ENCODE assay signal across 13 cellular contexts in genomic region chr2:120395686-120396518, GRCh38. TPM values are rescaled to one million over a fixed set of nuclear protein-coding genes. Genes with fewer than 3 reads are reported as not detected.
A peak's percentile ranks its signal among the peaks of the same experiment; 100 is the strongest.
DNase-seq lines count a peak whose midpoint lies in the region; ATAC-seq and TF ChIP-seq lines count a peak whose summit lies in the region.
"Had no signal": no experiment of that assay in that cellular context is flagged by ENCODE, and none has a peak within 500 bp of the region (broad histone marks: within the 10 kb centered on the region; RNA-seq: fewer than 3 reads in every experiment).

No MANE protein-coding gene starts in this region.

- no peak overlapping the region for H3K4me3 ChIP-seq in Caco-2 (ENCODE audit: low read depth, low read length)
- H3K4me3 ChIP-seq in NT2/D1 (ENCODE audit: insufficient read length, low read depth): no peak overlapping the region
- H3K4me3 ChIP-seq in lower lobe of right lung: no peak overlapping the region
- H3K4me3 ChIP-seq: skin epidermis had no signal

- no peaks in the 10 kb centered on the region; the same call in 1 of the 2 replicates for H3K9me3 ChIP-seq in Caco-2
- no peaks in the 10 kb centered on the region for H3K9me3 ChIP-seq in NT2/D1 (ENCODE audit: insufficient read depth, low read length)
- no peaks in the 10 kb centered on the region for H3K9me3 ChIP-seq in lower lobe of right lung

- H3K27ac Mint-ChIP-seq in Caco-2 (ENCODE audit: unreplicated experiment): peak overlapping the region; percentile 96
- H3K27ac Mint-ChIP-seq in activated naive CD4-positive, alpha-beta T cell treated with anti-CD3 and anti-CD28 coated beads for 36 hours: no peak overlapping the region
- H3K27ac Mint-ChIP-seq: dendritic cell treated with granulocyte-macrophage colony-stimulating factor and Interleukin-4, amounts not matched to agents 40 ng/mL and 50 ng/mL, for 4 days; T-helper 1 cell treated with Interleukin-12 subunit alpha and Interleukin-12 subunit beta and Interleukin-4 antibody, amounts not matched to agents 30 μg/mL and 1 μg/mL, for 36 hours had no signal

- intact Hi-C loops in Caco-2 (cut with micrococcal nuclease; ENCODE audit: unreplicated experiment): no loop called here
- intact Hi-C loops in lower lobe of right lung (cut with DNase I): no loop called here
- intact Hi-C loops in activated naive CD4-positive, alpha-beta T cell treated with anti-CD3 and anti-CD28 coated beads for 36 hours (cut with micrococcal nuclease): no loop called here

- TF ChIP-seq CTCF in Caco-2 (IDR thresholded peaks at IDR 0.05; ENCODE audit: insufficient read depth in 1 of 2, low read depth in 1 of 2, low read length in 1 of 2, severe bottlenecking in 1 of 2, unreplicated experiment in 1 of 2) (no peak), lower lobe of right lung (IDR thresholded peaks at IDR 0.05) (no peak)

- no peaks in the 10 kb centered on the region for H3K27me3 Mint-ChIP-seq in Caco-2 (ENCODE audit: insufficient read depth, unreplicated experiment)
- peaks cover 8% of the 10 kb centered on the region for H3K27me3 Mint-ChIP-seq in activated naive CD4-positive, alpha-beta T cell treated with anti-CD3 and anti-CD28 coated beads for 36 hours (ENCODE audit: low read depth)

- POLR2A ChIA-PET in Caco-2 (lab: Charles Lee): no interaction called here

- ATAC-seq in lower lobe of right lung (peak; percentile 22 to 23), HG03108 (IDR thresholded peaks at IDR 0.05; ENCODE audit: unreplicated experiment) (no peak), GM21367 (IDR thresholded peaks at IDR 0.05; ENCODE audit: unreplicated experiment) (no peak)

- CTCF ChIA-PET in Caco-2 (lab: Charles Lee): interaction anchor here (1.6 kb wide), 1 partner anchor 8 kb away, joined by 4 read pairs; no protein-coding TSS in a partner anchor
- CTCF ChIA-PET in activated naive CD4-positive, alpha-beta T cell treated with anti-CD3 and anti-CD28 coated beads for 36 hours (lab: Charles Lee): no interaction called here

- DNase-seq in Caco-2: no peak
- peak; percentile 89 for DNase-seq in NCI-H1105 treated with DMSO at 0.1 percent for 48 hours (lab: John Stamatoyannopoulos, UW)
- no peak for DNase-seq in NT2/D1 (ENCODE audit: low read depth, low spot score)
- no peak for DNase-seq in lower lobe of right lung
- DNase-seq in activated naive CD4-positive, alpha-beta T cell treated with anti-CD3 and anti-CD28 coated beads for 36 hours: no peak
- DNase-seq in RPMI8226: no peak
- DNase-seq: activated effector memory CD4-positive, alpha-beta T cell treated with Interleukin-2 at 50 U/mL for 16 hours; midbrain had no signal

- H3K9me3 Mint-ChIP-seq in Caco-2 (ENCODE audit: unreplicated experiment): no peaks in the 10 kb centered on the region
- H3K9me3 Mint-ChIP-seq in activated naive CD4-positive, alpha-beta T cell treated with anti-CD3 and anti-CD28 coated beads for 36 hours: no peaks in the 10 kb centered on the region
- H3K9me3 Mint-ChIP-seq: dendritic cell treated with granulocyte-macrophage colony-stimulating factor and Interleukin-4, amounts not matched to agents 40 ng/mL and 50 ng/mL, for 4 days; T-helper 1 cell treated with Interleukin-12 subunit alpha and Interleukin-12 subunit beta and Interleukin-4 antibody, amounts not matched to agents 30 μg/mL and 1 μg/mL, for 36 hours had no signal

- peaks cover 57% of the 10 kb centered on the region for H3K4me1 ChIP-seq in Caco-2
- H3K4me1 ChIP-seq in NT2/D1 (ENCODE audit: insufficient read depth, insufficient read length): peaks cover 34% of the 10 kb centered on the region
- no peaks in the 10 kb centered on the region for H3K4me1 ChIP-seq in lower lobe of right lung

- peaks cover 9% of the 10 kb centered on the region for H3K36me3 Mint-ChIP-seq in Caco-2 (ENCODE audit: insufficient read depth, unreplicated experiment)
- H3K36me3 Mint-ChIP-seq in activated naive CD4-positive, alpha-beta T cell treated with anti-CD3 and anti-CD28 coated beads for 36 hours (ENCODE audit: low read depth): no peaks in the 10 kb centered on the region

- BruUV-seq in Caco-2 (replicated peaks; lab: Mats Ljungman, UMichigan): no TSS peak

- peak overlapping the region; percentile 45 for H3K9ac ChIP-seq in NT2/D1 (ENCODE audit: insufficient read length, low read depth)

- H3K36me3 ChIP-seq in Caco-2 (ENCODE audit: control insufficient read depth, insufficient read depth, low read length) (no peaks in the 10 kb centered on the region), NT2/D1 (ENCODE audit: insufficient read depth, insufficient read length, low read length) (no peaks in the 10 kb centered on the region), lower lobe of right lung (no peaks in the 10 kb centered on the region)

- H3K27me3 ChIP-seq in Caco-2 (replicated peaks; ENCODE audit: control insufficient read depth, insufficient read depth, low read length): no peaks in the 10 kb centered on the region
- H3K27me3 ChIP-seq in NT2/D1 (ENCODE audit: insufficient read depth, insufficient read length): peaks cover 12% of the 10 kb centered on the region
- H3K27me3 ChIP-seq in lower lobe of right lung (ENCODE audit: low read depth): peaks cover 13% of the 10 kb centered on the region

- H3K4me1 Mint-ChIP-seq in Caco-2 (ENCODE audit: low read depth, unreplicated experiment): peaks cover 33% of the 10 kb centered on the region
- no peaks in the 10 kb centered on the region for H3K4me1 Mint-ChIP-seq in activated naive CD4-positive, alpha-beta T cell treated with anti-CD3 and anti-CD28 coated beads for 36 hours (ENCODE audit: low read depth)

- H3K4me3 Mint-ChIP-seq in Caco-2 (ENCODE audit: unreplicated experiment): no peak overlapping the region
- no peak overlapping the region for H3K4me3 Mint-ChIP-seq in activated naive CD4-positive, alpha-beta T cell treated with anti-CD3 and anti-CD28 coated beads for 36 hours
- H3K4me3 Mint-ChIP-seq: dendritic cell treated with granulocyte-macrophage colony-stimulating factor and Interleukin-4, amounts not matched to agents 40 ng/mL and 50 ng/mL, for 4 days; T-helper 1 cell treated with Interleukin-12 subunit alpha and Interleukin-12 subunit beta and Interleukin-4 antibody, amounts not matched to agents 30 μg/mL and 1 μg/mL, for 36 hours had no signal

- H3K27ac ChIP-seq in lower lobe of right lung: no peak overlapping the region
- H3K27ac ChIP-seq: skin epidermis had no signal

RNA-seq across cellular contexts. Expression of gene INHBB, which starts 50.0 kb away (rescaled TPM):
- total RNA-seq in Caco-2 (2022) (28.6 and 28.9 TPM in 2 replicates), lower lobe of right lung (5.2 TPM)
- not detected for total RNA-seq in activated naive CD4-positive, alpha-beta T cell treated with anti-CD3 and anti-CD28 coated beads for 36 hours

Comparison
In these comparisons a context has a peak if more than half of its experiments do, and no peak if none do; other contexts are left out.
1. ATAC-seq: peak in lower lobe of right lung (2 of 2); none in HG03108 (single experiment) and GM21367 (single experiment).